Comparison of ENCODE assay signal across 8 cellular contexts in the genomic region with DNA sequence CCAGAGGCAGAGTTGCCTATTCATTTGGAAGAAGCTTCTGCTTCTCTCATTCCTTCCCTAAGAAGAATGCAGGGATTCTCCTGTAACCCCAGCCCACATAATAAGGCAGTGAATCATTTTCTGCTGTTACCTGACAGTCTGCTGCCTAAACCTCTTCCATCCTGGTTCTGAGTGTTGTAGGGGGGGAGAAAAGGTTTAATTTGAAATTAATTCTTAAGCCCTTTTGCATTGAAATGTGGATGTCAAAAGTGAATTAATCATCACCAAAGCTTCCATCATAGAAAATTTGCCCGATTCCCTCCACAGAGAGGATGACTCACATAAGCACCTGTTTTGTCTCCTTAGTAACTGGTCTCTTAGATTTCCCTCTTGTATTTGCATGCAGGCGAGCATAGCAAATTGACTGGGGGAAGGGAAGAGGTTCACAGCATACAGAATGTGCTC.
DNase-seq lines count a peak whose midpoint lies in the region; ATAC-seq and TF ChIP-seq lines count a peak whose summit lies in the region.

No MANE protein-coding gene starts in this region.

- CTCF ChIA-PET in mammary epithelial cell (lab: Charles Lee; ENCODE audit: low non-redundant PET) = no interaction called here

- no peak for TF ChIP-seq CTCF in mammary epithelial cell (conservative IDR thresholded peaks at IDR 0.05 in 1 of 2, IDR thresholded peaks at IDR 0.05 in 1 of 2; ENCODE audit: extremely low read depth in 1 of 2, insufficient read depth in 1 of 2, low read depth in 1 of 2, low read length in 2 of 2)
- TF ChIP-seq CTCF in coronary artery (IDR thresholded peaks at IDR 0.05) = no peak
- no peak for TF ChIP-seq CTCF in tibial artery (IDR thresholded peaks at IDR 0.05)

- no peaks in the 10 kb centered on the region for H3K27me3 Mint-ChIP-seq in stimulated activated naive CD8-positive, alpha-beta T cell treated with anti-CD3 and anti-CD28 coated beads, Interleukin-15, amount 100 ng/mL, for 72 hours

- H3K4me2 ChIP-seq in mammary epithelial cell (ENCODE audit: insufficient read depth, low read depth, low read length) = no peak overlapping the region

- peak in 1 of 2 donors; percentile 17 for DNase-seq in activated naive CD4-positive, alpha-beta T cell treated with anti-CD3 and anti-CD28 coated beads, Interleukin-2, amount 50 U/mL, for 72 hours (ENCODE audit: low spot score in 2 of 2)
- DNase-seq in activated naive CD4-positive, alpha-beta T cell treated with Interleukin-2 at 50 U/mL for 16 hours = no peak
- DNase-seq in NCI-H2081 treated with DMSO at 0.1 percent for 48 hours (lab: John Stamatoyannopoulos, UW) (peak; percentile 4), mammary epithelial cell (peak; percentile 67), coronary artery (ENCODE audit: low spot score) (no peak), tibial artery (no peak)
- DNase-seq in stimulated activated naive CD8-positive, alpha-beta T cell treated with anti-CD3 and anti-CD28 coated beads, Interleukin-15, amount 100 ng/mL, for 72 hours = peak; percentile 17 to 28

- intact Hi-C loops in mammary epithelial cell (cut with micrococcal nuclease) (no loop called here), tibial artery (cut with DNase I; ENCODE audit: low total_unique reads) (no loop called here)

- H3K4me3 Mint-ChIP-seq in stimulated activated naive CD8-positive, alpha-beta T cell treated with anti-CD3 and anti-CD28 coated beads, Interleukin-15, amount 100 ng/mL, for 72 hours = peak overlapping the region; percentile 46 to 62

- no peak overlapping the region for H3K27ac ChIP-seq in mammary epithelial cell (ENCODE audit: insufficient read depth, low read depth, low read length)
- no peak overlapping the region for H3K27ac ChIP-seq in coronary artery
- no peak overlapping the region for H3K27ac ChIP-seq in tibial artery

- dilution Hi-C loops in mammary epithelial cell (cut with HindIII; ENCODE audit: low sequenced_read_pairs) = no loop called here

- H3K9me3 ChIP-seq in mammary epithelial cell (replicated peaks; ENCODE audit: insufficient read depth, low read length) (no peaks in the 10 kb centered on the region), tibial artery (peaks cover 0 to 20% (median 5%) of the 10 kb centered on the region in 3 donors)

- H3K36me3 ChIP-seq in mammary epithelial cell (ENCODE audit: insufficient read depth, low read length) (no peaks in the 10 kb centered on the region), tibial artery (no peaks in the 10 kb centered on the region)

- H3K27me3 ChIP-seq in mammary epithelial cell (ENCODE audit: insufficient read depth, low read length) (no peaks in the 10 kb centered on the region), tibial artery (no peaks in the 10 kb centered on the region)

- no peak overlapping the region for H2AFZ ChIP-seq in mammary epithelial cell (ENCODE audit: low read depth, low read length)

- H3K9ac ChIP-seq in mammary epithelial cell (ENCODE audit: insufficient read depth, low read length) = no peak overlapping the region

- no peaks in the 10 kb centered on the region for H4K20me1 ChIP-seq in mammary epithelial cell (ENCODE audit: insufficient read depth, low read length)

- H3K4me1 Mint-ChIP-seq in stimulated activated naive CD8-positive, alpha-beta T cell treated with anti-CD3 and anti-CD28 coated beads, Interleukin-15, amount 100 ng/mL, for 72 hours = peaks cover 51% of the 10 kb centered on the region

- no peak overlapping the region for H3K4me3 ChIP-seq in mammary epithelial cell (replicated peaks in 1 of 3; ENCODE audit: insufficient read depth in 1 of 3, low read depth in 2 of 3, low read length in 3 of 3)
- no peak overlapping the region for H3K4me3 ChIP-seq in coronary artery
- H3K4me3 ChIP-seq in tibial artery = no peak overlapping the region

- in situ Hi-C loops in mammary epithelial cell (cut with MboI; ENCODE audit: low sequenced_read_pairs in 2 of 2) = no loop called here

- 19% methylated on average over 2 of the region's 2 CpGs for WGBS in mammary epithelial cell (ENCODE audit: low coverage, missing lambda C conversion rate)

- H3K4me1 ChIP-seq in mammary epithelial cell (ENCODE audit: insufficient read depth, low read length) (peaks cover 9% of the 10 kb centered on the region), tibial artery (no peaks in the 10 kb centered on the region)

- no TSS peak for BruUV-seq in mammary epithelial cell (replicated peaks; lab: Mats Ljungman, UMichigan)

- peak overlapping the region; percentile 71 to 87 for H3K27ac Mint-ChIP-seq in activated naive CD4-positive, alpha-beta T cell treated with anti-CD3 and anti-CD28 coated beads, Interleukin-2, amount 50 U/mL, for 72 hours
- H3K27ac Mint-ChIP-seq in stimulated activated naive CD8-positive, alpha-beta T cell treated with anti-CD3 and anti-CD28 coated beads, Interleukin-15, amount 100 ng/mL, for 72 hours = peak overlapping the region; percentile 75 to 87

- ATAC-seq in activated naive CD4-positive, alpha-beta T cell treated with anti-CD3 and anti-CD28 coated beads, Interleukin-2, amount 50 U/mL, for 72 hours = peak; percentile 70 to 87
- ATAC-seq in stimulated activated naive CD8-positive, alpha-beta T cell treated with anti-CD3 and anti-CD28 coated beads, Interleukin-15, amount 100 ng/mL, for 72 hours = peak; percentile 80
- no peak for ATAC-seq in GM19467 (IDR thresholded peaks at IDR 0.05; ENCODE audit: unreplicated experiment)

- H3K36me3 Mint-ChIP-seq in activated naive CD4-positive, alpha-beta T cell treated with anti-CD3 and anti-CD28 coated beads, Interleukin-2, amount 50 U/mL, for 72 hours = peaks cover 16 to 40% of the 10 kb centered on the region in 2 donors

- H3K9me3 Mint-ChIP-seq in activated naive CD4-positive, alpha-beta T cell treated with anti-CD3 and anti-CD28 coated beads, Interleukin-2, amount 50 U/mL, for 72 hours = peaks cover 7 to 24% of the 10 kb centered on the region in 2 donors
- H3K9me3 Mint-ChIP-seq in stimulated activated naive CD8-positive, alpha-beta T cell treated with anti-CD3 and anti-CD28 coated beads, Interleukin-15, amount 100 ng/mL, for 72 hours = peaks cover 31 to 34% of the 10 kb centered on the region in 2 donors

- no peaks in the 10 kb centered on the region for H3K79me2 ChIP-seq in mammary epithelial cell (ENCODE audit: insufficient read depth, low read length)

Comparison
In these comparisons a context has a peak if more than half of its experiments do, and no peak if none do; other contexts are left out.
1. DNase-seq: peak in NCI-H2081 treated with DMSO at 0.1 percent for 48 hours (single experiment), mammary epithelial cell (single experiment) and stimulated activated naive CD8-positive, alpha-beta T cell treated with anti-CD3 and anti-CD28 coated beads, Interleukin-15, amount 100 ng/mL, for 72 hours (2 of 2); none in activated naive CD4-positive, alpha-beta T cell treated with Interleukin-2 at 50 U/mL for 16 hours (single experiment), coronary artery (single experiment) and tibial artery (0 of 2).